Comparison of ENCODE assay signal across 1 cellular context in genomic region chr19:50362656-50363424, GRCh38.
TF ChIP-seq lines count a peak whose summit lies in the region.

No MANE protein-coding gene starts in this region.

TF ChIP-seq in H1, 55 proteins besides CTCF, POLR2A, EP300 and RAD21:
- no peak for TF ChIP-seq BACH1 (IDR thresholded peaks at IDR 0.05; ENCODE audit: low read length)
- TF ChIP-seq SP2 (IDR thresholded peaks at IDR 0.05; ENCODE audit: low read length): no peak
- TF ChIP-seq GABPA (IDR thresholded peaks at IDR 0.05; ENCODE audit: borderline replicate concordance, insufficient read depth, low read length): no peak
- no peak for TF ChIP-seq NRF1 (IDR thresholded peaks at IDR 0.05; ENCODE audit: low read depth, low read length)
- TF ChIP-seq SIX5 (IDR thresholded peaks at IDR 0.05; ENCODE audit: low read depth, low read length): no peak
- TF ChIP-seq TBP (IDR thresholded peaks at IDR 0.05; ENCODE audit: low read depth, low read length): no peak
- TF ChIP-seq TAF7 (optimal IDR thresholded peaks at IDR 0.05; ENCODE audit: borderline replicate concordance, low read depth, low read length): no peak
- no peak for TF ChIP-seq KDM4A (IDR thresholded peaks at IDR 0.05; ENCODE audit: low read depth, low read length, severe bottlenecking)
- no peak for TF ChIP-seq TAF1 (IDR thresholded peaks at IDR 0.05; ENCODE audit: low read depth, low read length)
- no peak for TF ChIP-seq SRF (IDR thresholded peaks at IDR 0.05; ENCODE audit: low read depth, low read length)
- no peak for TF ChIP-seq CHD1 (IDR thresholded peaks at IDR 0.05; ENCODE audit: low read depth, low read length)
- TF ChIP-seq MAFK (IDR thresholded peaks at IDR 0.05; ENCODE audit: low read depth, low read length): no peak
- no peak for TF ChIP-seq POLR2AphosphoS5 (IDR thresholded peaks at IDR 0.05; ENCODE audit: low read depth, low read length)
- no peak for TF ChIP-seq CEBPB (IDR thresholded peaks at IDR 0.05; ENCODE audit: low read depth, low read length)
- no peak for TF ChIP-seq FOSL1 (IDR thresholded peaks at IDR 0.05; ENCODE audit: insufficient read depth, low read depth, low read length)
- no peak for TF ChIP-seq ATF2 (IDR thresholded peaks at IDR 0.05; ENCODE audit: low read length)
